17 cellular contexts compared by ENCODE assay signal in genomic region chr21:41992576-41992975, GRCh38. TPM values are rescaled to one million over a fixed set of nuclear protein-coding genes. Genes with fewer than 3 reads are reported as not detected.
A peak's percentile ranks its signal among the peaks of the same experiment; 100 is the strongest.
DNase-seq lines count a peak whose midpoint lies in the region; ATAC-seq and TF ChIP-seq lines count a peak whose summit lies in the region.
"Had no signal": no experiment of that assay in that cellular context is flagged by ENCODE, and none has a peak within 500 bp of the region (broad histone marks: within the 10 kb centered on the region; RNA-seq: fewer than 3 reads in every experiment).

No MANE protein-coding gene starts in this region.

- WGBS in IMR-90 (ENCODE audit: extremely low coverage in 2 of 2, insufficient read length in 1 of 2), 2 experiments, result 94% methylated on average over 12 of the region's 15 CpGs; no CpG with 5 or more reads in 1 of the 2 experiments
- 97% methylated on average over 15 of the region's 15 CpGs for WGBS in mammary epithelial cell (ENCODE audit: low coverage, missing lambda C conversion rate)
- 97 to 98% methylated on average over 15 of the region's 15 CpGs for WGBS in upper lobe of left lung, 2 donors

- no peak overlapping the region for H2BK5ac ChIP-seq in IMR-90 (ENCODE audit: low read depth, low read length, poor library complexity, severe bottlenecking)

- H3K36me3 Mint-ChIP-seq in memory B cell, result peaks cover 39% of the 10 kb centered on the region

- H2BK20ac ChIP-seq in IMR-90 (ENCODE audit: low read depth, low read length), result peak overlapping the region; percentile 27; the same call in 1 of the 2 replicates

- H3K56ac ChIP-seq in IMR-90 (ENCODE audit: extremely low read depth, insufficient read depth, low read length), result no peak overlapping the region

- H3K4me3 Mint-ChIP-seq in memory B cell, result no peak overlapping the region
- H3K4me3 Mint-ChIP-seq: CD4-positive, alpha-beta memory T cell had no signal

- H3K4me3 ChIP-seq in IMR-90 (ENCODE audit: insufficient read depth, low read depth, low read length) (no peak overlapping the region), mammary epithelial cell (replicated peaks in 1 of 3; ENCODE audit: insufficient read depth in 1 of 3, low read depth in 2 of 3, low read length in 3 of 3) (no peak overlapping the region), upper lobe of left lung (no peak overlapping the region)
- H3K4me3 ChIP-seq: GM23248 had no signal

- H3K9me3 ChIP-seq in IMR-90 (ENCODE audit: control insufficient read depth, insufficient read depth, low read length) (peaks cover 2% of the 10 kb centered on the region; the same call in 1 of the 2 replicates), mammary epithelial cell (replicated peaks; ENCODE audit: insufficient read depth, low read length) (peaks cover 8% of the 10 kb centered on the region), upper lobe of left lung (no peaks in the 10 kb centered on the region)

- H2AFZ ChIP-seq in IMR-90 (replicated peaks; ENCODE audit: low read length, poor library complexity), result no peak overlapping the region
- H2AFZ ChIP-seq in mammary epithelial cell (ENCODE audit: low read depth, low read length), result no peak overlapping the region
- H2AFZ ChIP-seq: GM23248 had no signal

- no peak overlapping the region for H4K8ac ChIP-seq in IMR-90 (ENCODE audit: low read depth in 2 of 2, low read length in 2 of 2)

- peaks cover 22 to 43% of the 10 kb centered on the region in 2 experiments; a peak in 3 of 4 replicates for H3K79me1 ChIP-seq in IMR-90 (ENCODE audit: low read depth in 1 of 2, low read length in 2 of 2)

- peaks cover 33% of the 10 kb centered on the region for H3K36me3 ChIP-seq in IMR-90 (ENCODE audit: control insufficient read depth, insufficient read depth, low read length)
- peaks cover 13% of the 10 kb centered on the region for H3K36me3 ChIP-seq in mammary epithelial cell (ENCODE audit: insufficient read depth, low read length)
- H3K36me3 ChIP-seq in upper lobe of left lung, result peaks cover 0 to 44% (median 30%) of the 10 kb centered on the region in 4 donors

- peak overlapping the region; percentile 10; the same call in 1 of the 2 replicates for H2AK5ac ChIP-seq in IMR-90 (ENCODE audit: low read depth, low read length)

- no peak overlapping the region; the same call in 1 of the 2 replicates for H3K14ac ChIP-seq in IMR-90 (replicated peaks; ENCODE audit: low read depth, low read length)

- POLR2A ChIA-PET in IMR-90 (lab: Charles Lee; ENCODE audit: unreplicated experiment), result no interaction called here

- TF ChIP-seq POLR2A in IMR-90 (IDR thresholded peaks at IDR 0.05; ENCODE audit: low read depth, low read length), result no peak
- no peak for TF ChIP-seq POLR2A in upper lobe of left lung (IDR thresholded peaks at IDR 0.05)

- no peak overlapping the region for H4K5ac ChIP-seq in IMR-90 (ENCODE audit: low read depth, low read length)

- dilution Hi-C loops in IMR-90 (cut with HindIII; ENCODE audit: low sequenced_read_pairs, unreplicated experiment) (no loop called here), mammary epithelial cell (cut with HindIII; ENCODE audit: low sequenced_read_pairs) (no loop called here)

- DNase-seq in IMR-90, result no peak
- DNase-seq in mammary epithelial cell, result no peak
- DNase-seq in memory B cell (ENCODE audit: low spot score in 2 of 2), result no peak
- no peak for DNase-seq in upper lobe of left lung
- DNase-seq in NCI-H2227 (lab: John Stamatoyannopoulos, UW; ENCODE audit: unreplicated experiment), result no peak
- DNase-seq: C1 segment of cervical spinal cord; Calu3; CD4-positive, alpha-beta memory T cell; COR-L47; DMS53; DND-41; EL; GDM1; GM23248; H7; HCEC 1CT had no signal

- H3K23ac ChIP-seq in IMR-90 (ENCODE audit: low read depth, low read length), result no peak overlapping the region

- TF ChIP-seq RAD21 in IMR-90 (IDR thresholded peaks at IDR 0.05; ENCODE audit: low read length), result no peak

- peaks cover 4% of the 10 kb centered on the region for H3K4me1 Mint-ChIP-seq in memory B cell

- no peaks in the 10 kb centered on the region for H3K79me2 ChIP-seq in mammary epithelial cell (ENCODE audit: insufficient read depth, low read length)

- BruUV-seq in IMR-90 (replicated peaks; lab: Mats Ljungman, UMichigan) (no TSS peak), mammary epithelial cell (replicated peaks; lab: Mats Ljungman, UMichigan) (TSS peak; percentile 2)

- in situ Hi-C loops in IMR-90 (cut with MboI; ENCODE audit: low sequenced_read_pairs) (no loop called here), mammary epithelial cell (cut with MboI; ENCODE audit: low sequenced_read_pairs in 2 of 2) (no loop called here)

- intact Hi-C loops in IMR-90 (cut with micrococcal nuclease), result no loop called here
- intact Hi-C loops in mammary epithelial cell (cut with micrococcal nuclease), result no loop called here

- 0 out of 3 replicates have a peak overlapping the region, but pooled peaks have one; percentile 5 for H2BK15ac ChIP-seq in IMR-90 (ENCODE audit: low read depth, low read length)

- no peak overlapping the region for H2BK120ac ChIP-seq in IMR-90 (ENCODE audit: low read depth, low read length)

- no peak for TF ChIP-seq EP300 in upper lobe of left lung (IDR thresholded peaks at IDR 0.05)

- H3K9ac ChIP-seq in IMR-90 (ENCODE audit: low read depth, low read length) (no peak overlapping the region), mammary epithelial cell (ENCODE audit: insufficient read depth, low read length) (no peak overlapping the region)

- H3K27me3 Mint-ChIP-seq in memory B cell, result no peaks in the 10 kb centered on the region
- H3K27me3 Mint-ChIP-seq: CD4-positive, alpha-beta memory T cell had no signal

- no peak overlapping the region for H3K4me2 ChIP-seq in IMR-90 (ENCODE audit: low read depth, low read length)
- no peak overlapping the region for H3K4me2 ChIP-seq in mammary epithelial cell (ENCODE audit: insufficient read depth, low read depth, low read length)

- no peak overlapping the region for H3K4ac ChIP-seq in IMR-90 (ENCODE audit: low read depth, low read length)

- H2AK9ac ChIP-seq in IMR-90 (replicated peaks; ENCODE audit: low read depth, low read length, poor library complexity), result no peak overlapping the region

- TF ChIP-seq CTCF in IMR-90 (conservative IDR thresholded peaks at IDR 0.05; ENCODE audit: low read depth, low read length) (no peak), mammary epithelial cell (conservative IDR thresholded peaks at IDR 0.05 in 1 of 2, IDR thresholded peaks at IDR 0.05 in 1 of 2; ENCODE audit: extremely low read depth in 1 of 2, insufficient read depth in 1 of 2, low read depth in 1 of 2, low read length in 2 of 2) (no peak), upper lobe of left lung (IDR thresholded peaks at IDR 0.05) (no peak)

- H3K27ac ChIP-seq in IMR-90 (ENCODE audit: insufficient read depth, low read length), result no peak overlapping the region
- H3K27ac ChIP-seq in mammary epithelial cell (ENCODE audit: insufficient read depth, low read depth, low read length), result no peak overlapping the region
- no peak overlapping the region for H3K27ac ChIP-seq in upper lobe of left lung

- H3K4me1 ChIP-seq in IMR-90 (ENCODE audit: control insufficient read depth, insufficient read depth, low read length) (peaks cover 7% of the 10 kb centered on the region), mammary epithelial cell (ENCODE audit: insufficient read depth, low read length) (no peaks in the 10 kb centered on the region), upper lobe of left lung (no peaks in the 10 kb centered on the region)

- H4K91ac ChIP-seq in IMR-90 (ENCODE audit: insufficient read depth, low read depth, low read length), result no peak overlapping the region

- ATAC-seq in IMR-90 (ENCODE audit: low read depth) (no peak), memory B cell (ENCODE audit: low read depth) (no peak), upper lobe of left lung (ENCODE audit: low FRiP score in 2 of 2) (no peak), GM19023 (IDR thresholded peaks at IDR 0.05; ENCODE audit: unreplicated experiment) (no peak)

- peak overlapping the region; percentile 28 for H3K27ac Mint-ChIP-seq in memory B cell
- H3K27ac Mint-ChIP-seq: CD4-positive, alpha-beta memory T cell had no signal

- no peaks in the 10 kb centered on the region for H3K27me3 ChIP-seq in IMR-90 (ENCODE audit: control insufficient read depth, insufficient read depth, low read length)
- H3K27me3 ChIP-seq in mammary epithelial cell (ENCODE audit: insufficient read depth, low read length), result no peaks in the 10 kb centered on the region
- no peaks in the 10 kb centered on the region for H3K27me3 ChIP-seq in upper lobe of left lung

- CTCF ChIA-PET in IMR-90 (lab: Yijun Ruan, JAX) (interaction anchor here (1.9 kb wide), 1 partner anchor 115 kb away, joined by 8 read pairs; no protein-coding TSS in a partner anchor), mammary epithelial cell (lab: Charles Lee; ENCODE audit: low non-redundant PET) (no interaction called here)

- peaks cover 2% of the 10 kb centered on the region; the same call in 1 of the 2 replicates for H3K9me1 ChIP-seq in IMR-90 (ENCODE audit: insufficient read depth, low read length)

- peaks cover 1% of the 10 kb centered on the region for H3K9me3 Mint-ChIP-seq in memory B cell

- peaks cover 5% of the 10 kb centered on the region; the same call in 1 of the 2 replicates for H4K20me1 ChIP-seq in IMR-90 (ENCODE audit: insufficient read depth, low read length)
- H4K20me1 ChIP-seq in mammary epithelial cell (ENCODE audit: insufficient read depth, low read length), result no peaks in the 10 kb centered on the region

- no peak overlapping the region for H3K18ac ChIP-seq in IMR-90 (ENCODE audit: low read depth, low read length)

TF ChIP-seq in IMR-90, 13 proteins besides CTCF, POLR2A, EP300 and RAD21 (continues in another document):
- TF ChIP-seq CHD1 (IDR thresholded peaks at IDR 0.05; ENCODE audit: low read depth, low read length), result no peak
- TF ChIP-seq SMC3 (IDR thresholded peaks at IDR 0.05; ENCODE audit: low read depth, low read length), result no peak
- no peak for TF ChIP-seq MXI1 (IDR thresholded peaks at IDR 0.05; ENCODE audit: borderline replicate concordance, low read depth, low read length)
- no peak for TF ChIP-seq MAFK (IDR thresholded peaks at IDR 0.05; ENCODE audit: low read depth, low read length)
- TF ChIP-seq FOS (IDR thresholded peaks at IDR 0.05; ENCODE audit: low read depth, low read length), result no peak

RNA-seq across cellular contexts. Expression of gene ZBTB21, which starts 17.6 kb away (rescaled TPM):
- total RNA-seq in IMR-90 (2012; rRNA removed) (12.0 and 13.6 TPM in 2 replicates), mammary epithelial cell (10 to 100 TPM; 16.3 to 22.4 TPM), upper lobe of left lung (10 to 100 TPM; 12.4 to 28.3 (median 16.7) TPM)
- polyA plus RNA-seq in IMR-90 (2012; rRNA removed) (6.8 and 7.8 TPM in 2 replicates), mammary epithelial cell (6.7 TPM)
- 2.4 and 2.8 TPM in 2 replicates for polyA plus RNA-seq in IMR-90 (2012; cell fraction: cytosol; rRNA removed)
- polyA plus RNA-seq in IMR-90 (2012; cell fraction: nucleus; rRNA removed; ENCODE audit: low replicate concordance), result 4.6 and 22.7 TPM in 2 replicates
- 11.0 TPM for polyA minus RNA-seq in mammary epithelial cell

RNA-seq across cellular contexts. Expression of gene C2CD2, which starts 38.8 kb away (rescaled TPM):
- total RNA-seq in IMR-90 (2012; rRNA removed) (19.4 and 25.3 TPM in 2 replicates), mammary epithelial cell (10 to 100 TPM; 29.1 to 36.7 TPM), upper lobe of left lung (10 to 100 TPM in 5 of 6 donors, 1 to 10 TPM in 1; 9.6 to 34.6 (median 22.0) TPM)
- polyA plus RNA-seq in IMR-90 (2012; rRNA removed) (10.6 and 15.6 TPM in 2 replicates), mammary epithelial cell (28.0 TPM)
- 5.8 and 8.5 TPM in 2 replicates for polyA plus RNA-seq in IMR-90 (2012; cell fraction: cytosol; rRNA removed)
- polyA plus RNA-seq in IMR-90 (2012; cell fraction: nucleus; rRNA removed; ENCODE audit: low replicate concordance), result 28.1 and 43.3 TPM in 2 replicates
- 90.3 TPM for polyA minus RNA-seq in mammary epithelial cell
